ENCODE assay signal across 1 cellular context in genomic region chr1:161017756-161018630, GRCh38.
TF ChIP-seq lines count a peak whose summit lies in the region.

No MANE protein-coding gene starts in this region.

TF ChIP-seq in GM23338, 12 proteins besides CTCF, POLR2A, EP300 and RAD21 (continued from another document):
- TF ChIP-seq ZNF462 (CRISPR knock-in tag; IDR thresholded peaks at IDR 0.05) (no peak), ZNF114 (CRISPR knock-in tag; IDR thresholded peaks at IDR 0.05) (no peak), POLR2AphosphoS5 (IDR thresholded peaks at IDR 0.05; ENCODE audit: low read depth) (no peak), EZH2phosphoT487 (IDR thresholded peaks at IDR 0.05; ENCODE audit: unreplicated experiment) (no peak), STAT1 (IDR thresholded peaks at IDR 0.05; ENCODE audit: unreplicated experiment) (no peak), EZH2 (IDR thresholded peaks at IDR 0.05; ENCODE audit: low read depth, unreplicated experiment) (no peak), JUNB (IDR thresholded peaks at IDR 0.05; ENCODE audit: unreplicated experiment) (no peak)
- TF ChIP-seq, protein P1, sequence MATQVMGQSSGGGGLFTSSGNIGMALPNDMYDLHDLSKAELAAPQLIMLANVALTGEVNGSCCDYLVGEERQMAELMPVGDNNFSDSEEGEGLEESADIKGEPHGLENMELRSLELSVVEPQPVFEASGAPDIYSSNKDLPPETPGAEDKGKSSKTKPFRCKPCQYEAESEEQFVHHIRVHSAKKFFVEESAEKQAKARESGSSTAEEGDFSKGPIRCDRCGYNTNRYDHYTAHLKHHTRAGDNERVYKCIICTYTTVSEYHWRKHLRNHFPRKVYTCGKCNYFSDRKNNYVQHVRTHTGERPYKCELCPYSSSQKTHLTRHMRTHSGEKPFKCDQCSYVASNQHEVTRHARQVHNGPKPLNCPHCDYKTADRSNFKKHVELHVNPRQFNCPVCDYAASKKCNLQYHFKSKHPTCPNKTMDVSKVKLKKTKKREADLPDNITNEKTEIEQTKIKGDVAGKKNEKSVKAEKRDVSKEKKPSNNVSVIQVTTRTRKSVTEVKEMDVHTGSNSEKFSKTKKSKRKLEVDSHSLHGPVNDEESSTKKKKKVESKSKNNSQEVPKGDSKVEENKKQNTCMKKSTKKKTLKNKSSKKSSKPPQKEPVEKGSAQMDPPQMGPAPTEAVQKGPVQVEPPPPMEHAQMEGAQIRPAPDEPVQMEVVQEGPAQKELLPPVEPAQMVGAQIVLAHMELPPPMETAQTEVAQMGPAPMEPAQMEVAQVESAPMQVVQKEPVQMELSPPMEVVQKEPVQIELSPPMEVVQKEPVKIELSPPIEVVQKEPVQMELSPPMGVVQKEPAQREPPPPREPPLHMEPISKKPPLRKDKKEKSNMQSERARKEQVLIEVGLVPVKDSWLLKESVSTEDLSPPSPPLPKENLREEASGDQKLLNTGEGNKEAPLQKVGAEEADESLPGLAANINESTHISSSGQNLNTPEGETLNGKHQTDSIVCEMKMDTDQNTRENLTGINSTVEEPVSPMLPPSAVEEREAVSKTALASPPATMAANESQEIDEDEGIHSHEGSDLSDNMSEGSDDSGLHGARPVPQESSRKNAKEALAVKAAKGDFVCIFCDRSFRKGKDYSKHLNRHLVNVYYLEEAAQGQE (IDR thresholded peaks at IDR 0.05; ENCODE audit: unreplicated experiment), result no peak
